14 cellular contexts compared by ENCODE assay signal in genomic region chr13:110132178-110132975, GRCh38.
DNase-seq lines count a peak whose midpoint lies in the region; ATAC-seq and TF ChIP-seq lines count a peak whose summit lies in the region.
"Had no signal": no experiment of that assay in that cellular context is flagged by ENCODE, and none has a peak within 500 bp of the region (broad histone marks: within the 10 kb centered on the region; RNA-seq: fewer than 3 reads in every experiment).

No MANE protein-coding gene starts in this region.

- no peak overlapping the region for H3K4me3 Mint-ChIP-seq in GM23338
- H3K4me3 Mint-ChIP-seq: effector memory CD8-positive, alpha-beta T cell; mesothelial cell of epicardium had no signal

- 0 out of 2 replicates have a peak overlapping the region, but pooled peaks have one; percentile 66 for H2AFZ ChIP-seq in GM23338

- H4K20me1 ChIP-seq in GM23338 (replicated peaks; ENCODE audit: insufficient read depth) = no peaks in the 10 kb centered on the region

- H3K4me3 ChIP-seq in GM23338 = no peak overlapping the region
- H3K4me3 ChIP-seq: breast epithelium had no signal

- H3K9me2 ChIP-seq in GM23338 (ENCODE audit: insufficient read depth) = 0 out of 2 replicates have a peak, but pooled peaks cover 5% of the 10 kb centered on the region

- DNase-seq in Ammon's horn (ENCODE audit: low spot score) (peak; percentile 46), GM23338 (ENCODE audit: low spot score) (no peak), NCI-H345 (lab: John Stamatoyannopoulos, UW) (peak; percentile 88), left lobe of liver (ENCODE audit: low spot score) (peak; percentile 35), H4 (ENCODE audit: low spot score) (no peak), EL (no peak), NCI-H1436 (lab: John Stamatoyannopoulos, UW) (no peak)
- DNase-seq in activated CD4-positive, alpha-beta T cell treated with anti-CD3 and anti-CD28 coated beads for 48 hours = no peak
- DNase-seq: activated CD8-positive, alpha-beta memory T cell treated with anti-CD3 and anti-CD28 coated beads for 24 hours; activated naive CD4-positive, alpha-beta T cell treated with Interleukin-2 at 50 U/mL for 16 hours; effector memory CD8-positive, alpha-beta T cell; trophoblast cell had no signal

- ATAC-seq in GM23338 (peak; percentile 45), left lobe of liver (no peak)
- ATAC-seq: effector memory CD8-positive, alpha-beta T cell had no signal

- TF ChIP-seq CTCF in GM23338 (conservative IDR thresholded peaks at IDR 0.05; ENCODE audit: low read depth in 2 of 2) = no peak

- H3K4me1 Mint-ChIP-seq in GM23338 = peaks cover 53% of the 10 kb centered on the region

- H3F3A ChIP-seq in GM23338 (replicated peaks; ENCODE audit: low read depth) = peaks cover 3% of the 10 kb centered on the region; the same call in 1 of the 2 replicates

- H3K27me3 Mint-ChIP-seq in GM23338 (ENCODE audit: insufficient read depth, low read depth, poor library complexity) = peaks cover 8% of the 10 kb centered on the region

- H3K36me3 Mint-ChIP-seq in GM23338 (ENCODE audit: low read depth) = no peaks in the 10 kb centered on the region
- H3K36me3 Mint-ChIP-seq: mesothelial cell of epicardium had no signal

- H3K4me1 ChIP-seq in GM23338 (ENCODE audit: insufficient read depth) = peaks cover 38% of the 10 kb centered on the region
- H3K4me1 ChIP-seq: breast epithelium had no signal

- no peaks in the 10 kb centered on the region for H3K79me2 ChIP-seq in GM23338 (replicated peaks; ENCODE audit: insufficient read depth)

- no peaks in the 10 kb centered on the region for H3K9me3 Mint-ChIP-seq in GM23338
- H3K9me3 Mint-ChIP-seq: effector memory CD8-positive, alpha-beta T cell; mesothelial cell of epicardium had no signal

- no peaks in the 10 kb centered on the region for H3K36me3 ChIP-seq in GM23338 (ENCODE audit: insufficient read depth)
- H3K36me3 ChIP-seq: breast epithelium had no signal

- peaks cover 9% of the 10 kb centered on the region for H3K27me3 ChIP-seq in GM23338 (ENCODE audit: insufficient read depth)
- H3K27me3 ChIP-seq: breast epithelium had no signal

- H3K27ac Mint-ChIP-seq in GM23338 = no peak overlapping the region
- H3K27ac Mint-ChIP-seq: effector memory CD8-positive, alpha-beta T cell; mesothelial cell of epicardium had no signal

- no peak overlapping the region for H3K27ac ChIP-seq in GM23338 (ENCODE audit: low read depth)
- H3K27ac ChIP-seq: breast epithelium had no signal

- H3K4me2 ChIP-seq in GM23338 = peak overlapping the region; percentile 26; the same call in 1 of the 2 replicates

TF ChIP-seq in GM23338, 12 proteins besides CTCF, POLR2A, EP300 and RAD21 (continues in another document):
- TF ChIP-seq NANOG (IDR thresholded peaks at IDR 0.05; ENCODE audit: borderline replicate concordance) (no peak), REST (IDR thresholded peaks at IDR 0.05; ENCODE audit: unreplicated experiment) (no peak), EZH2phosphoT487 (IDR thresholded peaks at IDR 0.05; ENCODE audit: unreplicated experiment) (no peak), JUNB (IDR thresholded peaks at IDR 0.05; ENCODE audit: unreplicated experiment) (no peak), CREB1 (CRISPR knock-in tag; IDR thresholded peaks at IDR 0.05; ENCODE audit: low read depth) (no peak), POLR2AphosphoS5 (IDR thresholded peaks at IDR 0.05; ENCODE audit: low read depth) (no peak), EZH2 (IDR thresholded peaks at IDR 0.05; ENCODE audit: low read depth, unreplicated experiment) (no peak), ZNF331 (CRISPR knock-in tag; IDR thresholded peaks at IDR 0.05; ENCODE audit: low read depth) (no peak), STAT1 (IDR thresholded peaks at IDR 0.05; ENCODE audit: unreplicated experiment) (no peak), ZNF114 (CRISPR knock-in tag; IDR thresholded peaks at IDR 0.05) (no peak), ETS1 (IDR thresholded peaks at IDR 0.05) (no peak)

Comparison
In these comparisons a context has a peak if more than half of its experiments do, and no peak if none do; other contexts are left out.
1. DNase-seq: peak in Ammon's horn (single experiment), NCI-H345 (single experiment) and left lobe of liver (single experiment); none in GM23338 (single experiment), H4 (single experiment), EL (single experiment), activated CD4-positive, alpha-beta T cell treated with anti-CD3 and anti-CD28 coated beads for 48 hours (single experiment) and NCI-H1436 (single experiment).